ENCODE assay signal across 8 cellular contexts in genomic region chr1:176177764-176178163, GRCh38. TPM values are rescaled to one million over a fixed set of nuclear protein-coding genes. Genes with fewer than 3 reads are reported as not detected.
DNase-seq lines count a peak whose midpoint lies in the region; ATAC-seq and TF ChIP-seq lines count a peak whose summit lies in the region.
"Had no signal": no experiment of that assay in that cellular context is flagged by ENCODE, and none has a peak within 500 bp of the region (broad histone marks: within the 10 kb centered on the region; RNA-seq: fewer than 3 reads in every experiment).

No MANE protein-coding gene starts in this region.

- no peaks in the 10 kb centered on the region for H3K9me3 ChIP-seq in naive thymus-derived CD4-positive, alpha-beta T cell (ENCODE audit: control insufficient read depth in 2 of 3, low read length in 3 of 3)

- 0 out of 2 replicates have a peak, but pooled peaks cover 4% of the 10 kb centered on the region for H3K4me1 ChIP-seq in GM23338 (ENCODE audit: insufficient read depth)
- H3K4me1 ChIP-seq in naive thymus-derived CD4-positive, alpha-beta T cell (ENCODE audit: control insufficient read depth in 2 of 2, insufficient read depth in 2 of 2, low read length in 2 of 2), result no peaks in the 10 kb centered on the region

- DNase-seq in GM23338 (ENCODE audit: low spot score) (no peak), COR-L47 (lab: John Stamatoyannopoulos, UW) (no peak), RPMI8226 (no peak), dedifferentiated amniotic fluid mesenchymal stem cell (ENCODE audit: extremely low spot score) (no peak)
- no peak for DNase-seq in naive thymus-derived CD4-positive, alpha-beta T cell
- DNase-seq: SHP77 treated with DMSO at 0.1 percent for 48 hours had no signal

- H4K20me1 ChIP-seq in GM23338 (replicated peaks; ENCODE audit: insufficient read depth), result 0 out of 2 replicates have a peak, but pooled peaks cover 3% of the 10 kb centered on the region

- peaks cover 55% of the 10 kb centered on the region for H3K79me2 ChIP-seq in GM23338 (replicated peaks; ENCODE audit: insufficient read depth)

- no peak overlapping the region for H3K4me2 ChIP-seq in GM23338

- intact Hi-C loops in naive thymus-derived CD4-positive, alpha-beta T cell (cut with micrococcal nuclease), result no loop called here

- peak; percentile 80 for ATAC-seq in GM18907 (IDR thresholded peaks at IDR 0.05; ENCODE audit: unreplicated experiment)
- ATAC-seq in GM23338, result no peak
- peak; percentile 73 for ATAC-seq in HG03571 (IDR thresholded peaks at IDR 0.05; ENCODE audit: unreplicated experiment)
- ATAC-seq in naive thymus-derived CD4-positive, alpha-beta T cell, result no peak

- peaks cover 7% of the 10 kb centered on the region for H3K4me1 Mint-ChIP-seq in GM23338
- peaks cover 13 to 52% (median 41%) of the 10 kb centered on the region in 7 donors for H3K4me1 Mint-ChIP-seq in naive thymus-derived CD4-positive, alpha-beta T cell

- no peak for TF ChIP-seq CTCF in GM23338 (conservative IDR thresholded peaks at IDR 0.05; ENCODE audit: low read depth in 2 of 2)

- no peaks in the 10 kb centered on the region for H3K27me3 ChIP-seq in GM23338 (ENCODE audit: insufficient read depth)
- no peaks in the 10 kb centered on the region for H3K27me3 ChIP-seq in naive thymus-derived CD4-positive, alpha-beta T cell (ENCODE audit: control insufficient read depth in 2 of 2, insufficient read depth in 2 of 2, low read length in 2 of 2)

- no peaks in the 10 kb centered on the region for H3F3A ChIP-seq in GM23338 (replicated peaks; ENCODE audit: low read depth)

- no peak overlapping the region for H2AFZ ChIP-seq in GM23338

- CTCF ChIA-PET in naive thymus-derived CD4-positive, alpha-beta T cell (lab: Charles Lee), result no interaction called here

- POLR2A ChIA-PET in naive thymus-derived CD4-positive, alpha-beta T cell (lab: Charles Lee), result no interaction called here

- peak overlapping the region; percentile 73; the same call in 1 of the 2 replicates for H3K27ac Mint-ChIP-seq in GM23338
- peak overlapping the region in 6 of 9 donors; percentile 12 to 71 (median 36) for H3K27ac Mint-ChIP-seq in naive thymus-derived CD4-positive, alpha-beta T cell

- H3K36me3 ChIP-seq in GM23338 (ENCODE audit: insufficient read depth), result no peaks in the 10 kb centered on the region
- H3K36me3 ChIP-seq in naive thymus-derived CD4-positive, alpha-beta T cell (ENCODE audit: control insufficient read depth in 2 of 3, insufficient read depth in 3 of 3, low read length in 3 of 3), result peaks cover 0 to 13% (median 4%) of the 10 kb centered on the region in 3 experiments

- H3K27me3 Mint-ChIP-seq in GM23338 (ENCODE audit: insufficient read depth, low read depth, poor library complexity), result peaks cover 2% of the 10 kb centered on the region
- H3K27me3 Mint-ChIP-seq in naive thymus-derived CD4-positive, alpha-beta T cell, result no peaks in the 10 kb centered on the region

- H3K9me2 ChIP-seq in GM23338 (ENCODE audit: insufficient read depth), result no peaks in the 10 kb centered on the region

- H3K4me3 Mint-ChIP-seq in GM23338, result no peak overlapping the region
- H3K4me3 Mint-ChIP-seq in naive thymus-derived CD4-positive, alpha-beta T cell, result peak overlapping the region in 3 of 10 donors; percentile 5 to 37 (median 24)

- H3K36me3 Mint-ChIP-seq in GM23338 (ENCODE audit: low read depth), result peaks cover 12% of the 10 kb centered on the region; the same call in 2 of the 3 replicates
- peaks cover 4 to 58% (median 31%) of the 10 kb centered on the region in 5 donors for H3K36me3 Mint-ChIP-seq in naive thymus-derived CD4-positive, alpha-beta T cell

- no peak overlapping the region for H3K27ac ChIP-seq in GM23338 (ENCODE audit: low read depth)
- H3K27ac ChIP-seq in naive thymus-derived CD4-positive, alpha-beta T cell (ENCODE audit: low read depth, low read length), result no peak overlapping the region

- no peak overlapping the region for H3K4me3 ChIP-seq in GM23338
- H3K4me3 ChIP-seq in naive thymus-derived CD4-positive, alpha-beta T cell (ENCODE audit: low read length), result no peak overlapping the region

- no peaks in the 10 kb centered on the region for H3K9me3 Mint-ChIP-seq in GM23338
- no peaks in the 10 kb centered on the region for H3K9me3 Mint-ChIP-seq in naive thymus-derived CD4-positive, alpha-beta T cell

TF ChIP-seq in GM23338, 12 proteins besides CTCF, POLR2A, EP300 and RAD21 (continues in another document):
- TF ChIP-seq JUNB (IDR thresholded peaks at IDR 0.05; ENCODE audit: unreplicated experiment), result no peak
- TF ChIP-seq POLR2AphosphoS5 (IDR thresholded peaks at IDR 0.05; ENCODE audit: low read depth), result no peak
- TF ChIP-seq, protein P1, sequence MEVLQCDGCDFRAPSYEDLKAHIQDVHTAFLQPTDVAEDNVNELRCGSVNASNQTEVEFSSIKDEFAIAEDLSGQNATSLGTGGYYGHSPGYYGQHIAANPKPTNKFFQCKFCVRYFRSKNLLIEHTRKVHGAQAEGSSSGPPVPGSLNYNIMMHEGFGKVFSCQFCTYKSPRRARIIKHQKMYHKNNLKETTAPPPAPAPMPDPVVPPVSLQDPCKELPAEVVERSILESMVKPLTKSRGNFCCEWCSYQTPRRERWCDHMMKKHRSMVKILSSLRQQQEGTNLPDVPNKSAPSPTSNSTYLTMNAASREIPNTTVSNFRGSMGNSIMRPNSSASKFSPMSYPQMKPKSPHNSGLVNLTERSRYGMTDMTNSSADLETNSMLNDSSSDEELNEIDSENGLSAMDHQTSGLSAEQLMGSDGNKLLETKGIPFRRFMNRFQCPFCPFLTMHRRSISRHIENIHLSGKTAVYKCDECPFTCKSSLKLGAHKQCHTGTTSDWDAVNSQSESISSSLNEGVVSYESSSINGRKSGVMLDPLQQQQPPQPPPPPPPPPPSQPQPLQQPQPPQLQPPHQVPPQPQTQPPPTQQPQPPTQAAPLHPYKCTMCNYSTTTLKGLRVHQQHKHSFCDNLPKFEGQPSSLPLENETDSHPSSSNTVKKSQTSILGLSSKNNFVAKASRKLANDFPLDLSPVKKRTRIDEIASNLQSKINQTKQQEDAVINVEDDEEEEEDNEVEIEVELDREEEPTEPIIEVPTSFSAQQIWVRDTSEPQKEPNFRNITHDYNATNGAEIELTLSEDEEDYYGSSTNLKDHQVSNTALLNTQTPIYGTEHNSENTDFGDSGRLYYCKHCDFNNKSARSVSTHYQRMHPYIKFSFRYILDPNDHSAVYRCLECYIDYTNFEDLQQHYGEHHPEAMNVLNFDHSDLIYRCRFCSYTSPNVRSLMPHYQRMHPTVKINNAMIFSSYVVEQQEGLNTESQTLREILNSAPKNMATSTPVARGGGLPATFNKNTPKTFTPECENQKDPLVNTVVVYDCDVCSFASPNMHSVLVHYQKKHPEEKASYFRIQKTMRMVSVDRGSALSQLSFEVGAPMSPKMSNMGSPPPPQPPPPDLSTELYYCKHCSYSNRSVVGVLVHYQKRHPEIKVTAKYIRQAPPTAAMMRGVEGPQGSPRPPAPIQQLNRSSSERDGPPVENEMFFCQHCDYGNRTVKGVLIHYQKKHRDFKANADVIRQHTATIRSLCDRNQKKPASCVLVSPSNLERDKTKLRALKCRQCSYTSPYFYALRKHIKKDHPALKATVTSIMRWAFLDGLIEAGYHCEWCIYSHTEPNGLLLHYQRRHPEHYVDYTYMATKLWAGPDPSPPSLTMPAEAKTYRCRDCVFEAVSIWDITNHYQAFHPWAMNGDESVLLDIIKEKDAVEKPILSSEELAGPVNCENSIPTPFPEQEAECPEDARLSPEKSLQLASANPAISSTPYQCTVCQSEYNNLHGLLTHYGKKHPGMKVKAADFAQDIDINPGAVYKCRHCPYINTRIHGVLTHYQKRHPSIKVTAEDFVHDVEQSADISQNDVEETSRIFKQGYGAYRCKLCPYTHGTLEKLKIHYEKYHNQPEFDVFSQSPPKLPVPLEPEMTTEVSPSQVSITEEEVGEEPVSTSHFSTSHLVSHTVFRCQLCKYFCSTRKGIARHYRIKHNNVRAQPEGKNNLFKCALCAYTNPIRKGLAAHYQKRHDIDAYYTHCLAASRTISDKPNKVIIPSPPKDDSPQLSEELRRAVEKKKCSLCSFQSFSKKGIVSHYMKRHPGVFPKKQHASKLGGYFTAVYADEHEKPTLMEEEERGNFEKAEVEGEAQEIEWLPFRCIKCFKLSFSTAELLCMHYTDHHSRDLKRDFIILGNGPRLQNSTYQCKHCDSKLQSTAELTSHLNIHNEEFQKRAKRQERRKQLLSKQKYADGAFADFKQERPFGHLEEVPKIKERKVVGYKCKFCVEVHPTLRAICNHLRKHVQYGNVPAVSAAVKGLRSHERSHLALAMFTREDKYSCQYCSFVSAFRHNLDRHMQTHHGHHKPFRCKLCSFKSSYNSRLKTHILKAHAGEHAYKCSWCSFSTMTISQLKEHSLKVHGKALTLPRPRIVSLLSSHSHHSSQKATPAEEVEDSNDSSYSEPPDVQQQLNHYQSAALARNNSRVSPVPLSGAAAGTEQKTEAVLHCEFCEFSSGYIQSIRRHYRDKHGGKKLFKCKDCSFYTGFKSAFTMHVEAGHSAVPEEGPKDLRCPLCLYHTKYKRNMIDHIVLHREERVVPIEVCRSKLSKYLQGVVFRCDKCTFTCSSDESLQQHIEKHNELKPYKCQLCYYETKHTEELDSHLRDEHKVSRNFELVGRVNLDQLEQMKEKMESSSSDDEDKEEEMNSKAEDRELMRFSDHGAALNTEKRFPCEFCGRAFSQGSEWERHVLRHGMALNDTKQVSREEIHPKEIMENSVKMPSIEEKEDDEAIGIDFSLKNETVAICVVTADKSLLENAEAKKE (CRISPR knock-in tag; IDR thresholded peaks at IDR 0.05), result no peak
- TF ChIP-seq EZH2phosphoT487 (IDR thresholded peaks at IDR 0.05; ENCODE audit: unreplicated experiment), result no peak
- no peak for TF ChIP-seq STAT1 (IDR thresholded peaks at IDR 0.05; ENCODE audit: unreplicated experiment)
- TF ChIP-seq ZNF331 (CRISPR knock-in tag; IDR thresholded peaks at IDR 0.05; ENCODE audit: low read depth), result no peak
- no peak for TF ChIP-seq NANOG (IDR thresholded peaks at IDR 0.05; ENCODE audit: borderline replicate concordance)

RNA-seq across cellular contexts. Expression of gene COP1, which starts 29.3 kb away (rescaled TPM):
- total RNA-seq in GM23338 (2014; rRNA removed; shearing (Covaris generic)), result 54.9 and 57.1 TPM in 2 replicates
- polyA plus RNA-seq in GM23338 (2016; fragmentation: Nextera tagmentation; extraction: Ambion mirVana), result 54.0 and 69.6 TPM in 2 replicates
- 10 to 100 TPM; 39.1 to 57.0 (median 43.9) TPM for total RNA-seq in naive thymus-derived CD4-positive, alpha-beta T cell
- polyA plus RNA-seq in naive thymus-derived CD4-positive, alpha-beta T cell, result 10 to 100 TPM; 39.9 to 44.9 TPM

Comparison
In these comparisons a context has a peak if more than half of its experiments do, and no peak if none do; other contexts are left out.
1. ATAC-seq: peak in GM18907 (single experiment) and HG03571 (single experiment); none in GM23338 (single experiment) and naive thymus-derived CD4-positive, alpha-beta T cell (single experiment).